ENCODE assay signal across 19 cellular contexts in genomic region chr3:111598552-111598951, GRCh38. TPM values are rescaled to one million over a fixed set of nuclear protein-coding genes. Genes with fewer than 3 reads are reported as not detected.
A peak's percentile ranks its signal among the peaks of the same experiment; 100 is the strongest.
DNase-seq lines count a peak whose midpoint lies in the region; ATAC-seq and TF ChIP-seq lines count a peak whose summit lies in the region.
"Had no signal": no experiment of that assay in that cellular context is flagged by ENCODE, and none has a peak within 500 bp of the region (broad histone marks: within the 10 kb centered on the region; RNA-seq: fewer than 3 reads in every experiment).

No MANE protein-coding gene starts in this region.

- no peak overlapping the region for H3K9ac ChIP-seq in skeletal muscle satellite cell (ENCODE audit: low read depth, low read length)

- no peak overlapping the region for H3K4me3 Mint-ChIP-seq in activated naive CD4-positive, alpha-beta T cell treated with anti-CD3 and anti-CD28 coated beads for 36 hours
- H3K4me3 Mint-ChIP-seq: H9 had no signal

- peak overlapping the region; percentile 69 for H3K27ac ChIP-seq in VCaP
- no peak overlapping the region for H3K27ac ChIP-seq in upper lobe of right lung
- H3K27ac ChIP-seq: RWPE1 had no signal

- H3K36me3 Mint-ChIP-seq in activated naive CD4-positive, alpha-beta T cell treated with anti-CD3 and anti-CD28 coated beads for 36 hours (ENCODE audit: low read depth) = peaks cover 46% of the 10 kb centered on the region

- peaks cover 65% of the 10 kb centered on the region for H3K4me1 Mint-ChIP-seq in activated naive CD4-positive, alpha-beta T cell treated with anti-CD3 and anti-CD28 coated beads for 36 hours (ENCODE audit: low read depth)
- H3K4me1 Mint-ChIP-seq: H9 had no signal

- H3K27me3 Mint-ChIP-seq in activated naive CD4-positive, alpha-beta T cell treated with anti-CD3 and anti-CD28 coated beads for 36 hours (ENCODE audit: low read depth) = no peaks in the 10 kb centered on the region

- no peaks in the 10 kb centered on the region for H3K36me3 ChIP-seq in skeletal muscle satellite cell (ENCODE audit: insufficient read depth, low read length)
- H3K36me3 ChIP-seq in upper lobe of right lung = no peaks in the 10 kb centered on the region

- no peaks in the 10 kb centered on the region for H3K9me3 Mint-ChIP-seq in activated naive CD4-positive, alpha-beta T cell treated with anti-CD3 and anti-CD28 coated beads for 36 hours

- CTCF ChIA-PET in activated naive CD4-positive, alpha-beta T cell treated with anti-CD3 and anti-CD28 coated beads for 36 hours (lab: Charles Lee) = interaction anchor here (0.7 to 1.1 kb wide), 2 partner anchors 51 to 57 kb away, joined by 3 read pairs; partner anchors contain the start of gene CD96

- H3K4me3 ChIP-seq in skeletal muscle satellite cell (ENCODE audit: low read length) (no peak overlapping the region), upper lobe of right lung (no peak overlapping the region)
- H3K4me3 ChIP-seq: GM12878 had no signal

- H3K4me2 ChIP-seq in skeletal muscle satellite cell (ENCODE audit: low read length) = peak overlapping the region; percentile 15

- TF ChIP-seq CTCF in VCaP (conservative IDR thresholded peaks at IDR 0.05) (no peak), upper lobe of right lung (IDR thresholded peaks at IDR 0.05) (no peak)

- H3K27me3 ChIP-seq in skeletal muscle satellite cell (ENCODE audit: control insufficient read depth, insufficient read depth, low read length) (no peaks in the 10 kb centered on the region), upper lobe of right lung (no peaks in the 10 kb centered on the region)

- H3K4me1 ChIP-seq in skeletal muscle satellite cell (ENCODE audit: control insufficient read depth, insufficient read depth, low read length) = peaks cover 45% of the 10 kb centered on the region
- no peaks in the 10 kb centered on the region for H3K4me1 ChIP-seq in upper lobe of right lung

- intact Hi-C loops in activated naive CD4-positive, alpha-beta T cell treated with anti-CD3 and anti-CD28 coated beads for 36 hours (cut with micrococcal nuclease) = no loop called here
- intact Hi-C loops in upper lobe of right lung (cut with DNase I) = no loop called here

- no peaks in the 10 kb centered on the region for H3K9me3 ChIP-seq in skeletal muscle satellite cell (replicated peaks; ENCODE audit: low read length)
- no peaks in the 10 kb centered on the region for H3K9me3 ChIP-seq in upper lobe of right lung

- DNase-seq in NCI-H2171 treated with DMSO at 0.1 percent for 48 hours (lab: John Stamatoyannopoulos, UW) (peak; percentile 41), NCI-H2171 (lab: John Stamatoyannopoulos, UW) (no peak), glomerular visceral epithelial cell (ENCODE audit: extremely low spot score) (no peak), upper lobe of right lung (no peak)
- DNase-seq in activated naive CD4-positive, alpha-beta T cell treated with anti-CD3 and anti-CD28 coated beads for 36 hours = no peak
- DNase-seq in activated naive CD4-positive, alpha-beta T cell treated with Interleukin-2 at 50 U/mL for 16 hours = no peak
- DNase-seq: DMS53, H9, MM.1S, NCI-H1417, NCI-H2029, NCI-H2227 treated with DMSO at 0.1 percent for 48 hours, NCI-H526 treated with DMSO at 0.1 percent for 48 hours had no signal

- ATAC-seq in upper lobe of right lung = no peak
- ATAC-seq: GM12878, HepG2 had no signal

- H3K27ac Mint-ChIP-seq in activated naive CD4-positive, alpha-beta T cell treated with anti-CD3 and anti-CD28 coated beads for 36 hours = peak overlapping the region; percentile 98
- H3K27ac Mint-ChIP-seq: H9 had no signal

RNA-seq across cellular contexts. Expression of gene ZBED2, which starts 3.4 kb away (rescaled TPM):
- total RNA-seq in activated naive CD4-positive, alpha-beta T cell treated with anti-CD3 and anti-CD28 coated beads for 36 hours = 100 to 1,000 TPM; 394 to 397 TPM
- not detected in 2 replicates for total RNA-seq in skeletal muscle satellite cell (2012; rRNA removed)
- total RNA-seq in upper lobe of right lung = 6.4 TPM
- total RNA-seq: G401, H9 had no signal

RNA-seq across cellular contexts. Expression of gene CD96, which starts 56.6 kb away (rescaled TPM):
- total RNA-seq in activated naive CD4-positive, alpha-beta T cell treated with anti-CD3 and anti-CD28 coated beads for 36 hours = 10 to 100 TPM; 52.7 to 61.8 TPM
- not detected in 2 replicates for total RNA-seq in skeletal muscle satellite cell (2012; rRNA removed)
- 9.5 TPM for total RNA-seq in upper lobe of right lung
- total RNA-seq: G401, H9, HepG2 had no signal

Comparison
In these comparisons a context has a peak if more than half of its experiments do, and no peak if none do; other contexts are left out.
1. RNA of gene ZBED2, which starts 3.4 kb away (total RNA-seq): 394 to 397 TPM in activated naive CD4-positive, alpha-beta T cell treated with anti-CD3 and anti-CD28 coated beads for 36 hours; 6.4 TPM in upper lobe of right lung (single experiment); every median in the first group is over 10 times any median in the second.